ENCODE assay signal across 20 cellular contexts in genomic region chr4:178066338-178066941, GRCh38.
"Had no signal": no experiment of that assay in that cellular context is flagged by ENCODE, and none has a peak within 500 bp of the region (broad histone marks: within the 10 kb centered on the region; RNA-seq: fewer than 3 reads in every experiment).

No MANE protein-coding gene starts in this region.

- H3K4me3 ChIP-seq: coronary artery, dorsolateral prefrontal cortex, esophagus muscularis mucosa, gastroesophageal sphincter, heart left ventricle, hepatocyte, left lung, lower lobe of right lung had no signal

- H3K9me3 ChIP-seq: esophagus muscularis mucosa, gastroesophageal sphincter, left lung, lower lobe of right lung had no signal

- DNase-seq: dermis blood vessel endothelial cell; dorsolateral prefrontal cortex; effector CD4-positive, alpha-beta T cell; effector memory CD4-positive, alpha-beta T cell; foreskin keratinocyte; heart left ventricle; hypothalamus; immature natural killer cell; islet precursor cell; kidney; kidney glomerular epithelial cell; left lung; left ventricle myocardium superior; lower lobe of right lung; mesendoderm; midbrain had no signal

- H2AFZ ChIP-seq: hepatocyte had no signal

- ATAC-seq: foreskin keratinocyte, gastroesophageal sphincter, heart left ventricle, left lung, left ventricle myocardium superior, lower lobe of right lung had no signal

- H3K79me2 ChIP-seq: hepatocyte had no signal

- H3K4me2 ChIP-seq: hepatocyte had no signal

- H3K27me3 ChIP-seq: dorsolateral prefrontal cortex, esophagus muscularis mucosa, foreskin keratinocyte, gastroesophageal sphincter, heart left ventricle, hepatocyte, left lung had no signal

- H3K36me3 ChIP-seq: esophagus muscularis mucosa, gastroesophageal sphincter, heart left ventricle, left lung, lower lobe of right lung had no signal

- H3K27ac ChIP-seq: coronary artery, dorsolateral prefrontal cortex, esophagus muscularis mucosa, foreskin keratinocyte, gastroesophageal sphincter, heart left ventricle, hepatocyte, left lung, lower lobe of right lung had no signal
